In the genomic region with DNA sequence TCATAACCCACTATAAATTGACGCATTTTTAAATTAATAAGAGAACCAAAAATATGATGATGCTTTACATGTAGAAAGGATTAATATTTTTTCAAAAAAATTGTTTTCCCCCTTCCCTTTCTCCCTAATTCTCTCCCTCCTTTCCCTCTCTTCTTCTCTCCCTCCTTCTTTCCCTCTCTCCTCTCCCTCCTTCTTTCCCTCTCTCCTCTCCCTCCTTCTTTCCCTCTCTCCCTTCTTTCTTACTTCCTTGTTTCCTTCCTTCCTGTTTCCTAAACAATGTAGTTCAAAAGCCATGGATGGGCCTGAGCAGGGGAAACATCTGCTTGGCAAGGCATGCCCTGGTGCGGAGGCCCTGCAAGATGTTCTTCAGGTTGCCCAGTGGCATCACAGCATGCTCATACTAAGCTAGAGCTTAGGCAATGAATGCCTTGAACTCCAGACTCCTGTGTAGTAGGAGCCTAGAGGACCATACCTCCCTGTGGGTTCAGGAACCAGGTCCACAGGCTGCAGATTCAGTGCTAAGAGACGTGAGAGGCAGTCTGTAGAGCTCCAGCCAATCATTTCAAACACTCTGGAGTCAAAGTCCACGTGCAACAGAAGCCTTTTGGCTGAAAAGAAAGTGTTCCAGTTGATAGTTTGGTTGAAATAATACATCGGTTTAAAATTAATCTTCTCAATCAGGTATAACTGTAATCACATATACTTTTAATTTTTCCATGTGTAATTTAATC, we compare ENCODE assay signal across 7 cellular contexts.
"Had no signal": no experiment of that assay in that cellular context is flagged by ENCODE, and none has a peak within 500 bp of the region (broad histone marks: within the 10 kb centered on the region; RNA-seq: fewer than 3 reads in every experiment).

No MANE protein-coding gene starts in this region.

- DNase-seq: IMR-90, KBM-7, KG1 had no signal

- H3K9ac ChIP-seq: KMS-11 had no signal

- FAIRE-seq: HTR-8/SVneo, K562 had no signal

- H3K27ac ChIP-seq: HL-60, KMS-11 had no signal

- H3K4me2 ChIP-seq: KMS-11 had no signal

- ATAC-seq: K562 had no signal

- H3K4me3 ChIP-seq: K562 had no signal
